Comparison of ENCODE assay signal across 25 cellular contexts in the genomic region with DNA sequence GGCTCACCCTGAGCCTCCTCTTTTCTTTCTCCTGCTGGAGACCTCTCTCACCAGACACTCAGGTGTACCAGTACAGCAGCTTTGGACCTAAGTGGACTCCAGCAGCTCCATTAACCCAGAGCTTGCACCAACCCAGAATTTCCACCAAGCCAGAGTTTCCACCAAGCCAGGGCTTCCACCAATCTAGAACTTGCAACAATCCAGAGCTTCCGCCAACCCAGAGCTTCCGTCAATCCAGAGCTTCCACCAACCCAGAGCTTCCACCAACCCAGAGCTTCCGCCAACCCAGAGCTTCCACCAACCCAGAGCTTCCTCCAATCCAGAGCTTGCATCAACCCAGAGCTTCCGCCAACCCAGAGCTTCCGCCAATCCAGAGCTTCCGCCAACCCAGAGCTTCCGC. TPM values are rescaled to one million over a fixed set of nuclear protein-coding genes. Genes with fewer than 3 reads are reported as not detected.
DNase-seq lines count a peak whose midpoint lies in the region; ATAC-seq and TF ChIP-seq lines count a peak whose summit lies in the region.
"Had no signal": no experiment of that assay in that cellular context is flagged by ENCODE, and none has a peak within 500 bp of the region (broad histone marks: within the 10 kb centered on the region; RNA-seq: fewer than 3 reads in every experiment).

No MANE protein-coding gene starts in this region.

- no peaks in the 10 kb centered on the region for H3K79me2 ChIP-seq in SK-N-SH (ENCODE audit: insufficient read depth)

- no peaks in the 10 kb centered on the region for H3K9me2 ChIP-seq in SK-N-SH

- no peak for TF ChIP-seq RAD21 in SK-N-SH (IDR thresholded peaks at IDR 0.05; ENCODE audit: low read length)

- DNase-seq in Right ventricle myocardium superior: peak; percentile 2
- no peak for DNase-seq in left cardiac atrium
- DNase-seq in coronary artery (ENCODE audit: low spot score): peak; percentile 31
- DNase-seq in sciatic nerve (ENCODE audit: low spot score): peak; percentile 21
- DNase-seq in NCI-H526 treated with DMSO at 0.1 percent for 48 hours (lab: John Stamatoyannopoulos, UW): no peak
- no peak for DNase-seq in SK-N-SH
- DNase-seq: 8988T; CD4-positive, alpha-beta memory T cell; COR-L47; DMS53; KG1; MM.1S; NCI-H2029; NCI-H524 treated with DMSO at 0.1 percent for 48 hours; SIG-M5 had no signal

- TF ChIP-seq CTCF in coronary artery (IDR thresholded peaks at IDR 0.05) (no peak), SK-N-SH (IDR thresholded peaks at IDR 0.05) (no peak)

- no peak overlapping the region for H3K4me3 ChIP-seq in coronary artery
- no peak overlapping the region for H3K4me3 ChIP-seq in SK-N-SH (ENCODE audit: low read depth in 2 of 2, low read length in 1 of 2)
- H3K4me3 ChIP-seq: BLaER1, GM23338, SK-N-MC had no signal

- intact Hi-C loops in Right ventricle myocardium superior (cut with DNase I) (no loop called here), left cardiac atrium (cut with DNase I) (no loop called here), sciatic nerve (cut with DNase I) (no loop called here)

- no peak overlapping the region for H3K4me2 ChIP-seq in SK-N-SH
- H3K4me2 ChIP-seq: GM23338 had no signal

- no peaks in the 10 kb centered on the region for H3F3A ChIP-seq in SK-N-SH (replicated peaks; ENCODE audit: insufficient read depth)

- no peak overlapping the region for H3K9ac ChIP-seq in SK-N-SH
- H3K9ac ChIP-seq: BLaER1 had no signal

- no peaks in the 10 kb centered on the region for H3K36me3 ChIP-seq in SK-N-SH (replicated peaks in 1 of 2; ENCODE audit: control insufficient read depth in 1 of 2, insufficient read depth in 2 of 2, low read length in 1 of 2)
- H3K36me3 ChIP-seq: BLaER1 had no signal

- H3K27ac ChIP-seq in coronary artery (no peak overlapping the region), SK-N-SH (ENCODE audit: low read depth in 2 of 2, low read length in 1 of 2) (no peak overlapping the region)
- H3K27ac ChIP-seq: BLaER1, SK-N-MC had no signal

- ATAC-seq in Right ventricle myocardium superior (ENCODE audit: poor library complexity) (no peak), left cardiac atrium (no peak), sciatic nerve (no peak), HG03039 (IDR thresholded peaks at IDR 0.05; ENCODE audit: unreplicated experiment) (no peak), HG02798 (IDR thresholded peaks at IDR 0.05; ENCODE audit: poor library complexity, unreplicated experiment) (no peak)
- ATAC-seq: GM23338, Panc1 had no signal

- POLR2A ChIA-PET in SK-N-SH (lab: Yijun Ruan, JAX): no interaction called here

- TF ChIP-seq EP300 in SK-N-SH (IDR thresholded peaks at IDR 0.05; ENCODE audit: borderline replicate concordance in 1 of 2, low read depth in 1 of 2, low read length in 1 of 2): no peak

- H3K4me1 ChIP-seq in SK-N-SH (ENCODE audit: control insufficient read depth in 1 of 2, insufficient read depth in 2 of 2, low read depth in 1 of 2, low read length in 1 of 2): no peaks in the 10 kb centered on the region; a peak in 1 of 4 replicates

- H3K27me3 ChIP-seq in SK-N-SH (ENCODE audit: insufficient read depth): no peaks in the 10 kb centered on the region
- H3K27me3 ChIP-seq: BLaER1 had no signal

- WGBS in SK-N-SH (ENCODE audit: low lambda C conversion rate): 89% methylated on average over 6 of the region's 7 CpGs

- no peak overlapping the region for H2AFZ ChIP-seq in SK-N-SH (ENCODE audit: low read depth)
- H2AFZ ChIP-seq: GM23338 had no signal

- no peaks in the 10 kb centered on the region for H3K9me3 ChIP-seq in SK-N-SH
- H3K9me3 ChIP-seq: BLaER1 had no signal

- H4K20me1 ChIP-seq in SK-N-SH (ENCODE audit: insufficient read depth): no peaks in the 10 kb centered on the region
- H4K20me1 ChIP-seq: BLaER1 had no signal

- CTCF ChIA-PET in SK-N-SH (lab: Yijun Ruan, JAX): no interaction called here

TF ChIP-seq in SK-N-SH, 30 proteins besides CTCF, POLR2A, EP300 and RAD21:
- TF ChIP-seq, protein P1, sequence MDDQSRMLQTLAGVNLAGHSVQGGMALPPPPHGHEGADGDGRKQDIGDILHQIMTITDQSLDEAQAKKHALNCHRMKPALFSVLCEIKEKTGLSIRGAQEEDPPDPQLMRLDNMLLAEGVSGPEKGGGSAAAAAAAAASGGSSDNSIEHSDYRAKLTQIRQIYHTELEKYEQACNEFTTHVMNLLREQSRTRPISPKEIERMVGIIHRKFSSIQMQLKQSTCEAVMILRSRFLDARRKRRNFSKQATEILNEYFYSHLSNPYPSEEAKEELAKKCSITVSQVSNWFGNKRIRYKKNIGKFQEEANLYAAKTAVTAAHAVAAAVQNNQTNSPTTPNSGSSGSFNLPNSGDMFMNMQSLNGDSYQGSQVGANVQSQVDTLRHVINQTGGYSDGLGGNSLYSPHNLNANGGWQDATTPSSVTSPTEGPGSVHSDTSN (IDR thresholded peaks at IDR 0.05): no peak
- TF ChIP-seq, protein P2, sequence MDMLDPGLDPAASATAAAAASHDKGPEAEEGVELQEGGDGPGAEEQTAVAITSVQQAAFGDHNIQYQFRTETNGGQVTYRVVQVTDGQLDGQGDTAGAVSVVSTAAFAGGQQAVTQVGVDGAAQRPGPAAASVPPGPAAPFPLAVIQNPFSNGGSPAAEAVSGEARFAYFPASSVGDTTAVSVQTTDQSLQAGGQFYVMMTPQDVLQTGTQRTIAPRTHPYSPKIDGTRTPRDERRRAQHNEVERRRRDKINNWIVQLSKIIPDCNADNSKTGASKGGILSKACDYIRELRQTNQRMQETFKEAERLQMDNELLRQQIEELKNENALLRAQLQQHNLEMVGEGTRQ (IDR thresholded peaks at IDR 0.05; ENCODE audit: borderline replicate concordance, low read depth, low read length): no peak
- no peak for TF ChIP-seq YY1 (IDR thresholded peaks at IDR 0.05; ENCODE audit: low read depth)
- no peak for TF ChIP-seq CHD2 (IDR thresholded peaks at IDR 0.05; ENCODE audit: low read length, partially characterized antibody)
- no peak for TF ChIP-seq JUND (IDR thresholded peaks at IDR 0.05)

RNA-seq across cellular contexts. Expression of gene CRYAA, which starts 23.2 kb away (rescaled TPM):
- total RNA-seq in Right ventricle myocardium superior (not detected), left cardiac atrium (not detected), sciatic nerve (not detected)
- polyA plus RNA-seq in SK-N-SH (2012; rRNA removed): not detected in 2 replicates
- polyA plus RNA-seq in SK-N-SH (2012; cell fraction: cytosol; rRNA removed): not detected in 2 replicates
- polyA plus RNA-seq in SK-N-SH (2012; cell fraction: nucleus; rRNA removed): not detected in 2 replicates
- total RNA-seq: CD4-positive, alpha-beta memory T cell; Daoy; G401; GM23338; H9; OCI-LY7 had no signal
- polyA plus RNA-seq: CD4-positive, alpha-beta memory T cell; GM23338 had no signal

Comparison
In these comparisons a context has a peak if more than half of its experiments do, and no peak if none do; other contexts are left out.
1. DNase-seq: peak in Right ventricle myocardium superior (single experiment), coronary artery (single experiment) and sciatic nerve (single experiment); none in left cardiac atrium (single experiment), NCI-H526 treated with DMSO at 0.1 percent for 48 hours (single experiment) and SK-N-SH (single experiment).